Comparison of ENCODE assay signal across 8 cellular contexts in the genomic region with DNA sequence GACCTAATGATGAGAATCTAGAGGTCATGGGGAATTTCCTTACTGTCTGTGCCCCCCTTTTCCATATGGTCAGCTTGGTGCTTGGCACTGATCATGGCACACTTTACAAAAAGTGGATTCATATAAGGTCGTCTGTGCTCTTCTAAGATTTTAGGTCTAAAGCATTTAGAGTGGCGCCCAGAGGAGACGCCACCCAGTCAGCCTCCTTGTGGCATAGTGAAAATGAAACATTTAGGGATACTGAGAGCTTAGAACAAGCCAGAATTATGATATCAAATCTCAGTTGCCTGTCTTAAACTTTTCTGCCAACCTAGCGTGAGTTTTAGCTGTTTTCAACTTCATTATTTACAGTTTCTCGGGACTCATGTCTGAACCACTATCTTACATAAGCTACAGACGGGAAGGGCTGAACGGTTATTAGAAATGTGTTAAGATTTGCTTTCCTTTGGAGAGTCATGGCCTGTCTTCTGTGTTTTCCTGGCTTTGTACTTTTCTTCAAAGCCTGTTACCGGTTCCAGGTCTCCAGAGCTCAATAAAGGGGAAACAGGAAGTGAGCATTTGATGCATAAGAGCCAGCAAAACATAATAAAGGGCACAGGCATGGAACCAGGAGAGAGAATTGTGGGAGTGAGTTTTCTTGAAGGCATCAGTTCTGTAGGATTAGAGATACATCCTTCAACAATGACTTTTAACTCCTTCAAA. TPM values are rescaled to one million over a fixed set of nuclear protein-coding genes. Genes with fewer than 3 reads are reported as not detected.
DNase-seq lines count a peak whose midpoint lies in the region; ATAC-seq lines count a peak whose summit lies in the region.

No MANE protein-coding gene starts in this region.

- H3K9me3 Mint-ChIP-seq in activated naive CD8-positive, alpha-beta T cell treated with anti-CD3 and anti-CD28 coated beads for 36 hours, result no peaks in the 10 kb centered on the region

- peak overlapping the region; percentile 18 for H3K4me3 Mint-ChIP-seq in activated naive CD8-positive, alpha-beta T cell treated with anti-CD3 and anti-CD28 coated beads for 36 hours

- H3K4me1 ChIP-seq in mucosa of stomach (ENCODE audit: control insufficient read depth, insufficient read depth, low read length), result peaks cover 26% of the 10 kb centered on the region

- peak; percentile 38 for ATAC-seq in GM18867 (IDR thresholded peaks at IDR 0.05; ENCODE audit: unreplicated experiment)
- ATAC-seq in HG02885 (IDR thresholded peaks at IDR 0.05; ENCODE audit: poor library complexity, unreplicated experiment), result peak; percentile 32
- ATAC-seq in GM19328 (IDR thresholded peaks at IDR 0.05; ENCODE audit: unreplicated experiment), result no peak

- H3K27me3 ChIP-seq in mucosa of stomach (ENCODE audit: control insufficient read depth, insufficient read depth, low read length), result no peaks in the 10 kb centered on the region

- H3K27me3 Mint-ChIP-seq in activated naive CD8-positive, alpha-beta T cell treated with anti-CD3 and anti-CD28 coated beads for 36 hours, result no peaks in the 10 kb centered on the region

- H3K4me1 Mint-ChIP-seq in activated naive CD8-positive, alpha-beta T cell treated with anti-CD3 and anti-CD28 coated beads for 36 hours, result peaks cover 24% of the 10 kb centered on the region

- H3K9me3 ChIP-seq in mucosa of stomach (ENCODE audit: control insufficient read depth, low read length), result no peaks in the 10 kb centered on the region

- DNase-seq in activated naive CD8-positive, alpha-beta T cell treated with anti-CD3 and anti-CD28 coated beads for 36 hours, result no peak
- DNase-seq in SW 1271 (lab: John Stamatoyannopoulos, UW) (no peak), cerebellum (ENCODE audit: low spot score) (no peak), ureter (ENCODE audit: low spot score) (no peak)

- peak overlapping the region; percentile 85 for H3K27ac Mint-ChIP-seq in activated naive CD8-positive, alpha-beta T cell treated with anti-CD3 and anti-CD28 coated beads for 36 hours

- no peaks in the 10 kb centered on the region for H3K36me3 ChIP-seq in mucosa of stomach (ENCODE audit: control insufficient read depth, insufficient read depth, low read length)

- peak overlapping the region; percentile 54 for H3K9ac ChIP-seq in mucosa of stomach (ENCODE audit: low read length)

- peak overlapping the region; percentile 4 for H3K4me3 ChIP-seq in mucosa of stomach (ENCODE audit: low read length)

- H3K36me3 Mint-ChIP-seq in activated naive CD8-positive, alpha-beta T cell treated with anti-CD3 and anti-CD28 coated beads for 36 hours, result no peaks in the 10 kb centered on the region

RNA-seq across cellular contexts. Expression of gene ZNRF1, which starts 13.7 kb away (rescaled TPM):
- total RNA-seq in activated naive CD8-positive, alpha-beta T cell treated with anti-CD3 and anti-CD28 coated beads for 36 hours, result 1 to 10 TPM; 5.6 to 8.3 TPM
- total RNA-seq in cerebellum (21.5 TPM), ureter (50.0 TPM)

RNA-seq across cellular contexts. Expression of gene WDR59, which starts 27.6 kb away (rescaled TPM):
- total RNA-seq in activated naive CD8-positive, alpha-beta T cell treated with anti-CD3 and anti-CD28 coated beads for 36 hours, result 10 to 100 TPM; 58.3 to 58.4 TPM
- total RNA-seq in cerebellum (35.1 TPM), ureter (111 TPM)
